In genomic region chr10:48365668-48366067, GRCh38 we compare ENCODE assay signal across 20 cellular contexts. TPM values are rescaled to one million over a fixed set of nuclear protein-coding genes. Genes with fewer than 3 reads are reported as not detected.
DNase-seq lines count a peak whose midpoint lies in the region; ATAC-seq, FAIRE-seq and TF ChIP-seq lines count a peak whose summit lies in the region.
"Had no signal": no experiment of that assay in that cellular context is flagged by ENCODE, and none has a peak within 500 bp of the region (broad histone marks: within the 10 kb centered on the region; RNA-seq: fewer than 3 reads in every experiment).

No MANE protein-coding gene starts in this region.

- no peak for TF ChIP-seq POLR2A in endothelial cell of umbilical vein (IDR thresholded peaks at IDR 0.05; ENCODE audit: low read depth, low read length)

- peak overlapping the region; percentile 77 for H3K27ac ChIP-seq in endothelial cell of umbilical vein (ENCODE audit: insufficient read depth, low read depth, low read length)
- H3K27ac ChIP-seq: 22Rv1, psoas muscle, upper lobe of right lung had no signal

- H4K20me1 ChIP-seq in endothelial cell of umbilical vein (replicated peaks; ENCODE audit: control insufficient read depth, extremely low read depth, insufficient read depth, low read length): no peaks in the 10 kb centered on the region

- no peaks in the 10 kb centered on the region for H3K36me3 Mint-ChIP-seq in activated naive CD4-positive, alpha-beta T cell treated with anti-CD3 and anti-CD28 coated beads for 36 hours (ENCODE audit: low read depth)

- peaks cover 11% of the 10 kb centered on the region for H3K4me1 Mint-ChIP-seq in activated naive CD4-positive, alpha-beta T cell treated with anti-CD3 and anti-CD28 coated beads for 36 hours (ENCODE audit: low read depth)

- dilution Hi-C loops in endothelial cell of umbilical vein (cut with MboI; ENCODE audit: extremely low pct_ligation_motif_present, low sequenced_read_pairs): no loop called here

- H3K36me3 ChIP-seq in endothelial cell of umbilical vein (ENCODE audit: control insufficient read depth in 2 of 2, extremely low read depth in 1 of 2, insufficient read depth in 2 of 2, low read length in 2 of 2) (no peaks in the 10 kb centered on the region), skeletal muscle satellite cell (ENCODE audit: insufficient read depth, low read length) (no peaks in the 10 kb centered on the region)
- H3K36me3 ChIP-seq: HAP-1, heart left ventricle, upper lobe of right lung had no signal

- no peak overlapping the region for H3K27ac Mint-ChIP-seq in activated naive CD4-positive, alpha-beta T cell treated with anti-CD3 and anti-CD28 coated beads for 36 hours
- H3K27ac Mint-ChIP-seq: activated naive CD4-positive, alpha-beta T cell treated with anti-CD3 and anti-CD28 coated beads, Interleukin-2, amount 50 U/mL, for 24 hours; B cell had no signal

- no peaks in the 10 kb centered on the region for H3K9me3 Mint-ChIP-seq in activated naive CD4-positive, alpha-beta T cell treated with anti-CD3 and anti-CD28 coated beads for 36 hours
- H3K9me3 Mint-ChIP-seq: activated naive CD4-positive, alpha-beta T cell treated with anti-CD3 and anti-CD28 coated beads, Interleukin-2, amount 50 U/mL, for 24 hours had no signal

- no peak for FAIRE-seq in endothelial cell of umbilical vein (lab: Jason Lieb, UNC)

- H3K9me1 ChIP-seq in endothelial cell of umbilical vein (replicated peaks; ENCODE audit: control insufficient read depth, extremely low read depth, insufficient read depth, low read length): no peaks in the 10 kb centered on the region

- H3K9ac ChIP-seq in endothelial cell of umbilical vein (replicated peaks; ENCODE audit: extremely low read depth, insufficient read depth, low read length) (peak overlapping the region; percentile 71), skeletal muscle satellite cell (ENCODE audit: low read depth, low read length) (no peak overlapping the region)

- H3K27me3 ChIP-seq in endothelial cell of umbilical vein (ENCODE audit: control insufficient read depth in 2 of 2, insufficient read depth in 2 of 2, low read length in 2 of 2): no peaks in the 10 kb centered on the region
- no peaks in the 10 kb centered on the region for H3K27me3 ChIP-seq in skeletal muscle satellite cell (ENCODE audit: control insufficient read depth, insufficient read depth, low read length)
- H3K27me3 ChIP-seq: heart left ventricle, upper lobe of right lung had no signal

- ATAC-seq in activated CD4-positive, CD25-positive, alpha-beta regulatory T cell treated with anti-CD3 and anti-CD28 coated beads, Interleukin-2, amount 50 U/mL, for 24 hours: peak; percentile 56 to 58
- ATAC-seq: Panc1 had no signal

- no peak for TF ChIP-seq CTCF in endothelial cell of umbilical vein (IDR thresholded peaks at IDR 0.05; ENCODE audit: extremely low read depth in 1 of 2, insufficient read depth in 1 of 2, low read depth in 1 of 2, low read length in 2 of 2)

- H3K4me3 Mint-ChIP-seq in activated naive CD4-positive, alpha-beta T cell treated with anti-CD3 and anti-CD28 coated beads for 36 hours: no peak overlapping the region
- H3K4me3 Mint-ChIP-seq: activated naive CD4-positive, alpha-beta T cell treated with anti-CD3 and anti-CD28 coated beads, Interleukin-2, amount 50 U/mL, for 24 hours; B cell had no signal

- H3K4me1 ChIP-seq in endothelial cell of umbilical vein (ENCODE audit: control insufficient read depth, extremely low read depth, insufficient read depth, low read length): peaks cover 41% of the 10 kb centered on the region
- H3K4me1 ChIP-seq in skeletal muscle satellite cell (ENCODE audit: control insufficient read depth, insufficient read depth, low read length): peaks cover 34% of the 10 kb centered on the region
- H3K4me1 ChIP-seq: HAP-1 had no signal

- no peak for DNase-seq in activated CD4-positive, CD25-positive, alpha-beta regulatory T cell treated with anti-CD3 and anti-CD28 coated beads, Interleukin-2, amount 50 U/mL, for 72 hours
- DNase-seq in RKO (ENCODE audit: low spot score) (peak; percentile 82), endothelial cell of umbilical vein (ENCODE audit: low read depth, low spot score) (no peak), HEK293T (ENCODE audit: extremely low spot score) (no peak)
- DNase-seq in stimulated activated CD4-positive, alpha-beta T cell treated with anti-CD3 and anti-CD28 coated beads, Interleukin-4, amount 100 ng/mL, for 1 hour: no peak
- no peak for DNase-seq in activated naive CD4-positive, alpha-beta T cell treated with anti-CD3 and anti-CD28 coated beads for 36 hours
- DNase-seq: anterior cingulate cortex; left cardiac atrium; NK-92 treated with Interleukin-12 subunit alpha and Interleukin-12 subunit beta, amount 100 ng/mL, for 24 hours; psoas muscle; T-helper 2 cell; upper lobe of right lung had no signal

- intact Hi-C loops in endothelial cell of umbilical vein (cut with micrococcal nuclease): loop anchor here (1.0 to 10.0 kb wide), 6 partner anchors 26 to 1169 kb away; partner anchors contain the start of genes ERCC6 and MAPK8
- intact Hi-C loops in activated naive CD4-positive, alpha-beta T cell treated with anti-CD3 and anti-CD28 coated beads for 36 hours (cut with micrococcal nuclease): loop anchor here (10.0 kb wide), 1 partner anchor 151 kb away; no protein-coding TSS in a partner anchor

- H3K27me3 Mint-ChIP-seq in activated naive CD4-positive, alpha-beta T cell treated with anti-CD3 and anti-CD28 coated beads for 36 hours (ENCODE audit: low read depth): no peaks in the 10 kb centered on the region
- H3K27me3 Mint-ChIP-seq: activated naive CD4-positive, alpha-beta T cell treated with anti-CD3 and anti-CD28 coated beads, Interleukin-2, amount 50 U/mL, for 24 hours; B cell had no signal

- peak overlapping the region; percentile 95 for H3K4me2 ChIP-seq in endothelial cell of umbilical vein (ENCODE audit: insufficient read depth, low read length)
- H3K4me2 ChIP-seq in skeletal muscle satellite cell (ENCODE audit: low read length): peak overlapping the region; percentile 44

- peak overlapping the region in 2 of 3 experiments; percentile 46 to 84 for H3K4me3 ChIP-seq in endothelial cell of umbilical vein (replicated peaks in 1 of 3; ENCODE audit: insufficient read depth in 1 of 3, low read depth in 1 of 3, low read length in 3 of 3)
- no peak overlapping the region for H3K4me3 ChIP-seq in skeletal muscle satellite cell (ENCODE audit: low read length)
- H3K4me3 ChIP-seq: HAP-1, psoas muscle, upper lobe of right lung had no signal

- H3K79me2 ChIP-seq in endothelial cell of umbilical vein (ENCODE audit: control insufficient read depth, insufficient read depth, low read length): peaks cover 45% of the 10 kb centered on the region

- POLR2A ChIA-PET in endothelial cell of umbilical vein (lab: Charles Lee) (interaction anchor here (0.7 kb wide), 1 partner anchor 143 kb away, joined by 4 read pairs; no protein-coding TSS in a partner anchor), HEK293T (lab: Yijun Ruan, JAX) (no interaction called here)

- H3K9me3 ChIP-seq in endothelial cell of umbilical vein (replicated peaks; ENCODE audit: control insufficient read depth, insufficient read depth, low read length) (no peaks in the 10 kb centered on the region), skeletal muscle satellite cell (replicated peaks; ENCODE audit: low read length) (no peaks in the 10 kb centered on the region)
- H3K9me3 ChIP-seq: HAP-1, heart left ventricle, psoas muscle, upper lobe of right lung had no signal

- H2AFZ ChIP-seq in endothelial cell of umbilical vein (ENCODE audit: low read depth, low read length): no peak overlapping the region

- CTCF ChIA-PET in endothelial cell of umbilical vein (lab: Charles Lee): interaction anchor here (0.5 to 7.1 kb wide), 13 partner anchors 9 to 799 kb away, joined by 3 to 327 read pairs (median 3); no protein-coding TSS in a partner anchor
- CTCF ChIA-PET in HEK293T (lab: Yijun Ruan, JAX): interaction anchor here (1.1 to 2.1 kb wide), 2 partner anchors 143 to 290 kb away, joined by 3 to 13 read pairs; no protein-coding TSS in a partner anchor
- CTCF ChIA-PET in activated naive CD4-positive, alpha-beta T cell treated with anti-CD3 and anti-CD28 coated beads for 36 hours (lab: Charles Lee): interaction anchor here (1.0 to 1.8 kb wide), 2 partner anchors 291 to 293 kb away, joined by 3 to 22 read pairs; no protein-coding TSS in a partner anchor

- BruUV-seq in endothelial cell of umbilical vein (replicated peaks; lab: Mats Ljungman, UMichigan): no TSS peak

TF ChIP-seq in endothelial cell of umbilical vein, 7 proteins besides CTCF, POLR2A, EP300 and RAD21:
- TF ChIP-seq FOS (IDR thresholded peaks at IDR 0.05; ENCODE audit: borderline replicate concordance, insufficient read depth, low read length) (peak; percentile 23), GATA2 (IDR thresholded peaks at IDR 0.05; ENCODE audit: insufficient read depth, insufficient read length, low read depth, low read length) (peak; percentile 33), MYC (IDR thresholded peaks at IDR 0.05; ENCODE audit: low read depth, low read length) (no peak)

TF ChIP-seq in HEK293T, 16 proteins besides CTCF, POLR2A, EP300 and RAD21 (continues in another document):
- no peak for TF ChIP-seq FOXA1 (IDR thresholded peaks at IDR 0.05)
- TF ChIP-seq ELF4 (IDR thresholded peaks at IDR 0.05): no peak
- no peak for TF ChIP-seq PKNOX1 (IDR thresholded peaks at IDR 0.05)
- TF ChIP-seq FOXM1 (IDR thresholded peaks at IDR 0.05; ENCODE audit: borderline replicate concordance): no peak
- TF ChIP-seq FOXK2 (IDR thresholded peaks at IDR 0.05): no peak
- no peak for TF ChIP-seq L3MBTL2 (conservative IDR thresholded peaks at IDR 0.05)

RNA-seq across cellular contexts. Expression of gene MAPK8, which starts 59.2 kb away (rescaled TPM):
- total RNA-seq in endothelial cell of umbilical vein: 50.1 and 56.2 TPM in 2 replicates
- 19.2 and 25.3 TPM in 2 replicates for polyA plus RNA-seq in endothelial cell of umbilical vein
- 36.8 and 38.6 TPM in 2 replicates for polyA plus RNA-seq in endothelial cell of umbilical vein (2011; cell fraction: cytosol; rRNA removed)
- polyA plus RNA-seq in endothelial cell of umbilical vein (2011; cell fraction: nucleus; rRNA removed): 77.7 and 111 TPM in 2 replicates
- polyA plus RNA-seq in endothelial cell of umbilical vein (2012): 56.8 and 68.8 TPM in 2 replicates
- polyA minus RNA-seq in endothelial cell of umbilical vein: 36.2 and 45.5 TPM in 2 replicates
- polyA minus RNA-seq in endothelial cell of umbilical vein (2011; cell fraction: cytosol; rRNA and poly(A)+ RNA removed): 18.6 TPM
- 123 and 160 TPM in 2 replicates for polyA minus RNA-seq in endothelial cell of umbilical vein (2011; cell fraction: nucleus; rRNA and poly(A)+ RNA removed)
- total RNA-seq in skeletal muscle satellite cell (2012; rRNA removed): 24.6 and 30.6 TPM in 2 replicates
- total RNA-seq in activated naive CD4-positive, alpha-beta T cell treated with anti-CD3 and anti-CD28 coated beads for 36 hours: 10 to 100 TPM; 29.7 to 36.2 TPM
